Comparison of ENCODE assay signal across 1 cellular context in the genomic region with DNA sequence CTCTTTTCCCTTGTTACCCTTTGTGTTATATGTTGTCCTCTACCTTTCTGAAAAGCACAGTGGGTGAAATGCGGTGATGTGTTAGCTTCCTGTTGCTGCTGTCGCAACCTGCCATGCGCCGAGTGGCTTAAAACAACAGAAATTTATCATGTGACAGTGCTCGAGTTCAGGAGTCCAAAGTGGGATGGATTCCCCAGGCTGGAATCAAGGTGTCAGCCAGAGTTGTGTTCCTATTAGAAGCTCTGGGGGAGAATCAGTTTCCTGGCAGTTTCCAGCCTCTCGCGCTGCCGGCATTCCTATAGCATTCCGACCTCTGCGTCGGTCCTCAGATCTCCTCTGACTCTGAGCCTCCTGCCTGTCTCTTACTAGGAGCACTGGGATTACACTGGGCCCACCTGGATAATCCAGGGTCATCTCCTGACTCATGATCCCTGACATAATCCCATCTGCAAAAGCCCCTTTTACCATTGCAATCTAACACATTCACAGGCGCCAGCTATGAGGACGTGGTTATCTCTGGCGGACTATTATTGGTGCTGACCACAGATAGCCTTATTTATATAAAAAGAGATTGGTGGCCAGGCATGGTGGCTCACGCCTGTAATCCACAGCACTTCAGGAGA.
TF ChIP-seq lines count a peak whose summit lies in the region.

No MANE protein-coding gene starts in this region.

TF ChIP-seq in HepG2, 621 proteins besides CTCF, POLR2A, EP300 and RAD21 (continued from another document and continues in another):
- TF ChIP-seq, protein P1, sequence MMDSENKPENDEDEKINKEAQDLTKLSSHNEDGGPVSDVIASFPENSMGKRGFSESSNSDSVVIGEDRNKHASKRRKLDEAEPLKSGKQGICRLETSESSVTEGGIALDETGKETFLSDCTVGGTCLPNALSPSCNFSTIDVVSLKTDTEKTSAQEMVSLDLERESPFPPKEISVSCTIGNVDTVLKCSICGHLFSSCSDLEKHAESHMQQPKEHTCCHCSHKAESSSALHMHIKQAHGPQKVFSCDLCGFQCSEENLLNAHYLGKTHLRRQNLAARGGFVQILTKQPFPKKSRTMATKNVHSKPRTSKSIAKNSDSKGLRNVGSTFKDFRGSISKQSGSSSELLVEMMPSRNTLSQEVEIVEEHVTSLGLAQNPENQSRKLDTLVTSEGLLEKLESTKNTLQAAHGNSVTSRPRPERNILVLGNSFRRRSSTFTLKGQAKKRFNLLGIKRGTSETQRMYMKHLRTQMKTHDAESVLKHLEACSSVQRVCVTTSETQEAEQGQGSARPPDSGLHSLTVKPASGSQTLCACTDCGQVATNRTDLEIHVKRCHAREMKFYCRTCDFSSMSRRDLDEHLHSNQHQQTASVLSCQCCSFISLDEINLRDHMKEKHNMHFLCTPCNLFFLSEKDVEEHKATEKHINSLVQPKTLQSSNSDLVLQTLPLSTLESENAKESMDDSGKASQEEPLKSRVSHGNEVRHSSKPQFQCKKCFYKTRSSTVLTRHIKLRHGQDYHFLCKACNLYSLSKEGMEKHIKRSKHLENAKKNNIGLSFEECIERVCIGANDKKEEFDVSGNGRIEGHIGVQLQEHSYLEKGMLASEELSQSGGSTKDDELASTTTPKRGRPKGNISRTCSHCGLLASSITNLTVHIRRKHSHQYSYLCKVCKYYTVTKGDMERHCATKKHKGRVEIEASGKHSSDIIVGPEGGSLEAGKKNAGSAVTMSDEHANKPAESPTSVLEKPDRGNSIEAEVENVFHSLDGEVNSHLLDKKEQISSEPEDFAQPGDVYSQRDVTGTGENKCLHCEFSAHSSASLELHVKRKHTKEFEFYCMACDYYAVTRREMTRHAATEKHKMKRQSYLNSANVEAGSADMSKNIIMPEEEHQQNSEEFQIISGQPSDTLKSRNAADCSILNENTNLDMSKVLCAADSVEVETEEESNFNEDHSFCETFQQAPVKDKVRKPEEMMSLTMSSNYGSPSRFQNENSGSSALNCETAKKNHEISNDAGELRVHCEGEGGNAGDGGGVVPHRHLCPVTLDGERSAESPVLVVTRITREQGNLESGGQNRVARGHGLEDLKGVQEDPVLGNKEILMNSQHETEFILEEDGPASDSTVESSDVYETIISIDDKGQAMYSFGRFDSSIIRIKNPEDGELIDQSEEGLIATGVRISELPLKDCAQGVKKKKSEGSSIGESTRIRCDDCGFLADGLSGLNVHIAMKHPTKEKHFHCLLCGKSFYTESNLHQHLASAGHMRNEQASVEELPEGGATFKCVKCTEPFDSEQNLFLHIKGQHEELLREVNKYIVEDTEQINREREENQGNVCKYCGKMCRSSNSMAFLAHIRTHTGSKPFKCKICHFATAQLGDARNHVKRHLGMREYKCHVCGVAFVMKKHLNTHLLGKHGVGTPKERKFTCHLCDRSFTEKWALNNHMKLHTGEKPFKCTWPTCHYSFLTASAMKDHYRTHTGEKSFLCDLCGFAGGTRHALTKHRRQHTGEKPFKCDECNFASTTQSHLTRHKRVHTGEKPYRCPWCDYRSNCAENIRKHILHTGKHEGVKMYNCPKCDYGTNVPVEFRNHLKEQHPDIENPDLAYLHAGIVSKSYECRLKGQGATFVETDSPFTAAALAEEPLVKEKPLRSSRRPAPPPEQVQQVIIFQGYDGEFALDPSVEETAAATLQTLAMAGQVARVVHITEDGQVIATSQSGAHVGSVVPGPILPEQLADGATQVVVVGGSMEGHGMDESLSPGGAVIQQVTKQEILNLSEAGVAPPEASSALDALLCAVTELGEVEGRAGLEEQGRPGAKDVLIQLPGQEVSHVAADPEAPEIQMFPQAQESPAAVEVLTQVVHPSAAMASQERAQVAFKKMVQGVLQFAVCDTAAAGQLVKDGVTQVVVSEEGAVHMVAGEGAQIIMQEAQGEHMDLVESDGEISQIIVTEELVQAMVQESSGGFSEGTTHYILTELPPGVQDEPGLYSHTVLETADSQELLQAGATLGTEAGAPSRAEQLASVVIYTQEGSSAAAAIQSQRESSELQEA (CRISPR knock-in tag; IDR thresholded peaks at IDR 0.05; ENCODE audit: not compliant biosample characterization): no peak
- no peak for TF ChIP-seq KMT2B (CRISPR knock-in tag; IDR thresholded peaks at IDR 0.05)
- TF ChIP-seq ZBTB42 (CRISPR knock-in tag; IDR thresholded peaks at IDR 0.05): no peak
- no peak for TF ChIP-seq MAFF (IDR thresholded peaks at IDR 0.05; ENCODE audit: low read depth, low read length)
- TF ChIP-seq, protein P2, sequence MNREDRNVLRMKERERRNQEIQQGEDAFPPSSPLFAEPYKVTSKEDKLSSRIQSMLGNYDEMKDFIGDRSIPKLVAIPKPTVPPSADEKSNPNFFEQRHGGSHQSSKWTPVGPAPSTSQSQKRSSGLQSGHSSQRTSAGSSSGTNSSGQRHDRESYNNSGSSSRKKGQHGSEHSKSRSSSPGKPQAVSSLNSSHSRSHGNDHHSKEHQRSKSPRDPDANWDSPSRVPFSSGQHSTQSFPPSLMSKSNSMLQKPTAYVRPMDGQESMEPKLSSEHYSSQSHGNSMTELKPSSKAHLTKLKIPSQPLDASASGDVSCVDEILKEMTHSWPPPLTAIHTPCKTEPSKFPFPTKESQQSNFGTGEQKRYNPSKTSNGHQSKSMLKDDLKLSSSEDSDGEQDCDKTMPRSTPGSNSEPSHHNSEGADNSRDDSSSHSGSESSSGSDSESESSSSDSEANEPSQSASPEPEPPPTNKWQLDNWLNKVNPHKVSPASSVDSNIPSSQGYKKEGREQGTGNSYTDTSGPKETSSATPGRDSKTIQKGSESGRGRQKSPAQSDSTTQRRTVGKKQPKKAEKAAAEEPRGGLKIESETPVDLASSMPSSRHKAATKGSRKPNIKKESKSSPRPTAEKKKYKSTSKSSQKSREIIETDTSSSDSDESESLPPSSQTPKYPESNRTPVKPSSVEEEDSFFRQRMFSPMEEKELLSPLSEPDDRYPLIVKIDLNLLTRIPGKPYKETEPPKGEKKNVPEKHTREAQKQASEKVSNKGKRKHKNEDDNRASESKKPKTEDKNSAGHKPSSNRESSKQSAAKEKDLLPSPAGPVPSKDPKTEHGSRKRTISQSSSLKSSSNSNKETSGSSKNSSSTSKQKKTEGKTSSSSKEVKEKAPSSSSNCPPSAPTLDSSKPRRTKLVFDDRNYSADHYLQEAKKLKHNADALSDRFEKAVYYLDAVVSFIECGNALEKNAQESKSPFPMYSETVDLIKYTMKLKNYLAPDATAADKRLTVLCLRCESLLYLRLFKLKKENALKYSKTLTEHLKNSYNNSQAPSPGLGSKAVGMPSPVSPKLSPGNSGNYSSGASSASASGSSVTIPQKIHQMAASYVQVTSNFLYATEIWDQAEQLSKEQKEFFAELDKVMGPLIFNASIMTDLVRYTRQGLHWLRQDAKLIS (CRISPR knock-in tag; IDR thresholded peaks at IDR 0.05): no peak
- TF ChIP-seq ZKSCAN1 (IDR thresholded peaks at IDR 0.05; ENCODE audit: low read length): peak; percentile 20; the same call in 1 of the 2 replicates
- TF ChIP-seq, protein P3, sequence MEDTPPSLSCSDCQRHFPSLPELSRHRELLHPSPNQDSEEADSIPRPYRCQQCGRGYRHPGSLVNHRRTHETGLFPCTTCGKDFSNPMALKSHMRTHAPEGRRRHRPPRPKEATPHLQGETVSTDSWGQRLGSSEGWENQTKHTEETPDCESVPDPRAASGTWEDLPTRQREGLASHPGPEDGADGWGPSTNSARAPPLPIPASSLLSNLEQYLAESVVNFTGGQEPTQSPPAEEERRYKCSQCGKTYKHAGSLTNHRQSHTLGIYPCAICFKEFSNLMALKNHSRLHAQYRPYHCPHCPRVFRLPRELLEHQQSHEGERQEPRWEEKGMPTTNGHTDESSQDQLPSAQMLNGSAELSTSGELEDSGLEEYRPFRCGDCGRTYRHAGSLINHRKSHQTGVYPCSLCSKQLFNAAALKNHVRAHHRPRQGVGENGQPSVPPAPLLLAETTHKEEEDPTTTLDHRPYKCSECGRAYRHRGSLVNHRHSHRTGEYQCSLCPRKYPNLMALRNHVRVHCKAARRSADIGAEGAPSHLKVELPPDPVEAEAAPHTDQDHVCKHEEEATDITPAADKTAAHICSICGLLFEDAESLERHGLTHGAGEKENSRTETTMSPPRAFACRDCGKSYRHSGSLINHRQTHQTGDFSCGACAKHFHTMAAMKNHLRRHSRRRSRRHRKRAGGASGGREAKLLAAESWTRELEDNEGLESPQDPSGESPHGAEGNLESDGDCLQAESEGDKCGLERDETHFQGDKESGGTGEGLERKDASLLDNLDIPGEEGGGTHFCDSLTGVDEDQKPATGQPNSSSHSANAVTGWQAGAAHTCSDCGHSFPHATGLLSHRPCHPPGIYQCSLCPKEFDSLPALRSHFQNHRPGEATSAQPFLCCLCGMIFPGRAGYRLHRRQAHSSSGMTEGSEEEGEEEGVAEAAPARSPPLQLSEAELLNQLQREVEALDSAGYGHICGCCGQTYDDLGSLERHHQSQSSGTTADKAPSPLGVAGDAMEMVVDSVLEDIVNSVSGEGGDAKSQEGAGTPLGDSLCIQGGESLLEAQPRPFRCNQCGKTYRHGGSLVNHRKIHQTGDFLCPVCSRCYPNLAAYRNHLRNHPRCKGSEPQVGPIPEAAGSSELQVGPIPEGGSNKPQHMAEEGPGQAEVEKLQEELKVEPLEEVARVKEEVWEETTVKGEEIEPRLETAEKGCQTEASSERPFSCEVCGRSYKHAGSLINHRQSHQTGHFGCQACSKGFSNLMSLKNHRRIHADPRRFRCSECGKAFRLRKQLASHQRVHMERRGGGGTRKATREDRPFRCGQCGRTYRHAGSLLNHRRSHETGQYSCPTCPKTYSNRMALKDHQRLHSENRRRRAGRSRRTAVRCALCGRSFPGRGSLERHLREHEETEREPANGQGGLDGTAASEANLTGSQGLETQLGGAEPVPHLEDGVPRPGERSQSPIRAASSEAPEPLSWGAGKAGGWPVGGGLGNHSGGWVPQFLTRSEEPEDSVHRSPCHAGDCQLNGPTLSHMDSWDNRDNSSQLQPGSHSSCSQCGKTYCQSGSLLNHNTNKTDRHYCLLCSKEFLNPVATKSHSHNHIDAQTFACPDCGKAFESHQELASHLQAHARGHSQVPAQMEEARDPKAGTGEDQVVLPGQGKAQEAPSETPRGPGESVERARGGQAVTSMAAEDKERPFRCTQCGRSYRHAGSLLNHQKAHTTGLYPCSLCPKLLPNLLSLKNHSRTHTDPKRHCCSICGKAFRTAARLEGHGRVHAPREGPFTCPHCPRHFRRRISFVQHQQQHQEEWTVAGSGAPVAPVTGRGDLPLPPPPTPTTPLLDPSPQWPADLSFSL (CRISPR knock-in tag; IDR thresholded peaks at IDR 0.05): no peak
- TF ChIP-seq CCAR2 (optimal IDR thresholded peaks at IDR 0.05; ENCODE audit: low read depth, low read length): no peak
- TF ChIP-seq ZNF510 (CRISPR knock-in tag; IDR thresholded peaks at IDR 0.05; ENCODE audit: low read depth): no peak
- TF ChIP-seq AGO1 (IDR thresholded peaks at IDR 0.05; ENCODE audit: low read depth, low read length, poor library complexity, severe bottlenecking): no peak
- TF ChIP-seq, protein P4, sequence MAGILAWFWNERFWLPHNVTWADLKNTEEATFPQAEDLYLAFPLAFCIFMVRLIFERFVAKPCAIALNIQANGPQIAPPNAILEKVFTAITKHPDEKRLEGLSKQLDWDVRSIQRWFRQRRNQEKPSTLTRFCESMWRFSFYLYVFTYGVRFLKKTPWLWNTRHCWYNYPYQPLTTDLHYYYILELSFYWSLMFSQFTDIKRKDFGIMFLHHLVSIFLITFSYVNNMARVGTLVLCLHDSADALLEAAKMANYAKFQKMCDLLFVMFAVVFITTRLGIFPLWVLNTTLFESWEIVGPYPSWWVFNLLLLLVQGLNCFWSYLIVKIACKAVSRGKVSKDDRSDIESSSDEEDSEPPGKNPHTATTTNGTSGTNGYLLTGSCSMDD (CRISPR knock-in tag; IDR thresholded peaks at IDR 0.05): no peak
- TF ChIP-seq BORCS8-MEF2B (CRISPR knock-in tag; IDR thresholded peaks at IDR 0.05): no peak
- TF ChIP-seq TP53 (CRISPR knock-in tag; conservative IDR thresholded peaks at IDR 0.05): no peak
- no peak for TF ChIP-seq ZNF33B (CRISPR knock-in tag; IDR thresholded peaks at IDR 0.05)
- peak in 1 of 2 experiments; percentile 8; a peak in 1 of 4 replicates for TF ChIP-seq MAFK (conservative IDR thresholded peaks at IDR 0.05 in 1 of 2, IDR thresholded peaks at IDR 0.05 in 1 of 2; ENCODE audit: low read length in 2 of 2)
- TF ChIP-seq ZNF143 (CRISPR knock-in tag; IDR thresholded peaks at IDR 0.05): peak; percentile 21; the same call in 1 of the 2 replicates
- TF ChIP-seq ZNF549 (CRISPR knock-in tag; IDR thresholded peaks at IDR 0.05): no peak
- TF ChIP-seq, protein P5, sequence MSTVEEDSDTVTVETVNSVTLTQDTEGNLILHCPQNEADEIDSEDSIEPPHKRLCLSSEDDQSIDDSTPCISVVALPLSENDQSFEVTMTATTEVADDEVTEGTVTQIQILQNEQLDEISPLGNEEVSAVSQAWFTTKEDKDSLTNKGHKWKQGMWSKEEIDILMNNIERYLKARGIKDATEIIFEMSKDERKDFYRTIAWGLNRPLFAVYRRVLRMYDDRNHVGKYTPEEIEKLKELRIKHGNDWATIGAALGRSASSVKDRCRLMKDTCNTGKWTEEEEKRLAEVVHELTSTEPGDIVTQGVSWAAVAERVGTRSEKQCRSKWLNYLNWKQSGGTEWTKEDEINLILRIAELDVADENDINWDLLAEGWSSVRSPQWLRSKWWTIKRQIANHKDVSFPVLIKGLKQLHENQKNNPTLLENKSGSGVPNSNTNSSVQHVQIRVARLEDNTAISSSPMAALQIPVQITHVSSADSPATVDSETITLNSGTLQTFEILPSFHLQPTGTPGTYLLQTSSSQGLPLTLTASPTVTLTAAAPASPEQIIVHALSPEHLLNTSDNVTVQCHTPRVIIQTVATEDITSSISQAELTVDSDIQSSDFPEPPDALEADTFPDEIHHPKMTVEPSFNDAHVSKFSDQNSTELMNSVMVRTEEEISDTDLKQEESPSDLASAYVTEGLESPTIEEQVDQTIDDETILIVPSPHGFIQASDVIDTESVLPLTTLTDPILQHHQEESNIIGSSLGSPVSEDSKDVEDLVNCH (CRISPR knock-in tag; IDR thresholded peaks at IDR 0.05): no peak
- no peak for TF ChIP-seq ZBTB8A (CRISPR knock-in tag; IDR thresholded peaks at IDR 0.05; ENCODE audit: borderline replicate concordance, low read depth)
- peak; percentile 85; the same call in 1 of the 2 replicates for TF ChIP-seq MIER3 (CRISPR knock-in tag; IDR thresholded peaks at IDR 0.05; ENCODE audit: borderline replicate concordance)
- TF ChIP-seq, protein P6, sequence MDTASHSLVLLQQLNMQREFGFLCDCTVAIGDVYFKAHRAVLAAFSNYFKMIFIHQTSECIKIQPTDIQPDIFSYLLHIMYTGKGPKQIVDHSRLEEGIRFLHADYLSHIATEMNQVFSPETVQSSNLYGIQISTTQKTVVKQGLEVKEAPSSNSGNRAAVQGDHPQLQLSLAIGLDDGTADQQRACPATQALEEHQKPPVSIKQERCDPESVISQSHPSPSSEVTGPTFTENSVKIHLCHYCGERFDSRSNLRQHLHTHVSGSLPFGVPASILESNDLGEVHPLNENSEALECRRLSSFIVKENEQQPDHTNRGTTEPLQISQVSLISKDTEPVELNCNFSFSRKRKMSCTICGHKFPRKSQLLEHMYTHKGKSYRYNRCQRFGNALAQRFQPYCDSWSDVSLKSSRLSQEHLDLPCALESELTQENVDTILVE (CRISPR knock-in tag; IDR thresholded peaks at IDR 0.05): no peak
